In the genomic region with DNA sequence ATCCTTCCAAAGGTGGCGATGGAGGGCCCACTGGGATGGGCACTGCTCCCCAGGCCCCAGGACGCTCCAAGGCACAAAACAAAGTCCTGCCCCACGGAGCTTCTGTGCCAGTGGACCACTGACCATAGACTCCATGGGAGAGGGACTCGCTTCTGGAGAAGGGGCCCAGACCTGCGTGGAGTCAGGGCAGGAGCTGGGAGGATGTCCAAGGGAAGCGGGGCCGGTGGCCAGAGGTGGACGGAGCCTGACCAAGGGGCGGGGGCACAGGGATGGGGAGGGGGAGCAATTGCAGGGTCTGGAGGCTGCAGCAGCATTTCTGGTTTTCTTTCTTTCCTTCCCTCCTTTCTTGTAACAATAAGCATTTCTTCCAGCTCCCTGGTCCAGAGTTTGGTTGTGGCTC, we compare ENCODE assay signal across 20 cellular contexts.
"Had no signal": no experiment of that assay in that cellular context is flagged by ENCODE, and none has a peak within 500 bp of the region (broad histone marks: within the 10 kb centered on the region; RNA-seq: fewer than 3 reads in every experiment).

No MANE protein-coding gene starts in this region.

- H3K4me3 Mint-ChIP-seq: IgD-negative memory B cell had no signal

- ATAC-seq: K562 had no signal

- H3K4me2 ChIP-seq: KMS-11, SK-N-SH had no signal

- H3K27ac ChIP-seq: KMS-11 had no signal

- H3K9me3 ChIP-seq: SK-N-SH had no signal

- H3K27ac Mint-ChIP-seq: IgD-negative memory B cell had no signal

- DNase-seq: Kasumi-1, MM.1S, NCI-H1092 treated with DMSO at 0.1 percent for 48 hours, NCI-H1436 treated with DMSO at 0.1 percent for 48 hours, NCI-H1694 treated with DMSO at 0.1 percent for 48 hours, NCI-H1930, NCI-H2081, NCI-H2107, NCI-H2227 treated with DMSO at 0.1 percent for 48 hours, NCI-H524, NCI-H69, NCI-H774, Right ventricle myocardium superior, RPMI8226, SK-N-SH, SW 1271 had no signal

- H3K9ac ChIP-seq: KMS-11, SK-N-SH had no signal

- H3K4me3 ChIP-seq: K562 had no signal

- H3K4me1 Mint-ChIP-seq: IgD-negative memory B cell had no signal

- H3K9me3 Mint-ChIP-seq: IgD-negative memory B cell had no signal

- FAIRE-seq: K562, RCC 7860 had no signal
